ENCODE assay signal across 9 cellular contexts in the genomic region with DNA sequence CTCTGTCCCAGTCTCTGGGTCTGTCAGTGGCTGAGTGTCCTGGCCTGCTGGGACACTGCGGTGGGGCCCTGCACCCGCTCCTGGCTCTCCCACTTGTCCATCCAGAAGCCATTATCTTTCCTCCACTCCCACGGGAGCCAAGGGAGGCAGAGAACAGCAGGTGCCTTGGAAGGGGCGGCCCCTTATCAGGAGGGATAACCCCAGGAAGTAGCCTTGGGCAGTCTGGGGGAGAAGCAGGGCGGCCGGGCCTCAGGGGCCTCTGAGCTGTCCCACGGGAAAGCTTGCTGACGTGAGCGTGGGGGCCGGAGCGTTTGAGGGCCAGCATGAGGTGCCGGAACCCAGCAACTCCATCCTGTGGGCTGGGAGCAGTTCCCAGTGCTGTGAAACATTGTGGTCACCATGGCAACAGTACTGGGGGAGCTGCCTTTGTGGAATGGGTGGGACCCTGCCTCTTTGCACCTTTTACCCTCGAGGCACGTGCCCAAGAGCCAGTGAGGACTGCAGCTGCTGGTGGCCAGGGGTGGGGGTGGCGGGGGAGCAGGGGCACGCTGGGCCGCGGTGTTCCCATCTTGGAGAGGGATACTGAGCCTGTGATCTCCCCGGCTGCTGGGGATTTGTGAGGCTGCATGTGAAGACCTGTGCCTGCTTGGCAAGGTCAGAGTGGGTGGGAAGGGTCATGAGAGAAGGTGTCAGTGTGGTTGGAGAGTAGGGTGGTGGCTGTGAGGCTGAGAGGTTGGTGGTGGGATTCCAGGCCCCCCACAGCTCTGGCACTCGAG.
DNase-seq lines count a peak whose midpoint lies in the region; ATAC-seq and TF ChIP-seq lines count a peak whose summit lies in the region.
"Had no signal": no experiment of that assay in that cellular context is flagged by ENCODE, and none has a peak within 500 bp of the region (broad histone marks: within the 10 kb centered on the region; RNA-seq: fewer than 3 reads in every experiment).

No MANE protein-coding gene starts in this region.

- no peaks in the 10 kb centered on the region for H3K36me3 ChIP-seq in tibial artery

- intact Hi-C loops in tibial artery (cut with DNase I; ENCODE audit: low total_unique reads), result no loop called here

- DNase-seq in NCI-H2227 (lab: John Stamatoyannopoulos, UW; ENCODE audit: unreplicated experiment), result peak; percentile 57
- DNase-seq in NCI-H2227 treated with DMSO at 0.1 percent for 48 hours (lab: John Stamatoyannopoulos, UW), result no peak
- DNase-seq in astrocyte of the spinal cord (ENCODE audit: low read depth, low spot score), result peak; percentile 93
- peak; percentile 15 for DNase-seq in kidney glomerular epithelial cell (lab: John Stamatoyannopoulos, UW)
- DNase-seq in tibial artery, result peak; percentile 84 to 98
- no peak for DNase-seq in SKM-1 treated with dmso at 0.1 percent for 144 hours (lab: John Stamatoyannopoulos, UW; ENCODE audit: unreplicated experiment)

- H3K27ac ChIP-seq in tibial artery, result peak overlapping the region; percentile 96 to 99

- no peaks in the 10 kb centered on the region for H3K9me3 ChIP-seq in tibial artery

- H3K27me3 ChIP-seq in tibial artery, result no peaks in the 10 kb centered on the region

- TF ChIP-seq CTCF in astrocyte of the spinal cord (IDR thresholded peaks at IDR 0.05; ENCODE audit: low read depth, low read length) (no peak), tibial artery (IDR thresholded peaks at IDR 0.05) (no peak)

- ATAC-seq in HG03159 (IDR thresholded peaks at IDR 0.05; ENCODE audit: unreplicated experiment) (no peak), GM19395 (IDR thresholded peaks at IDR 0.05; ENCODE audit: unreplicated experiment) (no peak)
- ATAC-seq: HCT116 had no signal

- H3K4me1 ChIP-seq in tibial artery, result peaks cover 14 to 84% (median 67%) of the 10 kb centered on the region in 4 donors

- no peak overlapping the region for H3K4me3 ChIP-seq in astrocyte of the spinal cord (ENCODE audit: low read depth, low read length)
- H3K4me3 ChIP-seq in tibial artery, result no peak overlapping the region

- in situ Hi-C loops in astrocyte of the spinal cord (cut with HindIII; ENCODE audit: low sequenced_read_pairs), result no loop called here

Comparison
In these comparisons a context has a peak if more than half of its experiments do, and no peak if none do; other contexts are left out.
1. DNase-seq: peak in NCI-H2227 (single experiment), astrocyte of the spinal cord (single experiment), kidney glomerular epithelial cell (single experiment) and tibial artery (2 of 2); none in NCI-H2227 treated with DMSO at 0.1 percent for 48 hours (single experiment) and SKM-1 treated with dmso at 0.1 percent for 144 hours (single experiment).